In the genomic region with DNA sequence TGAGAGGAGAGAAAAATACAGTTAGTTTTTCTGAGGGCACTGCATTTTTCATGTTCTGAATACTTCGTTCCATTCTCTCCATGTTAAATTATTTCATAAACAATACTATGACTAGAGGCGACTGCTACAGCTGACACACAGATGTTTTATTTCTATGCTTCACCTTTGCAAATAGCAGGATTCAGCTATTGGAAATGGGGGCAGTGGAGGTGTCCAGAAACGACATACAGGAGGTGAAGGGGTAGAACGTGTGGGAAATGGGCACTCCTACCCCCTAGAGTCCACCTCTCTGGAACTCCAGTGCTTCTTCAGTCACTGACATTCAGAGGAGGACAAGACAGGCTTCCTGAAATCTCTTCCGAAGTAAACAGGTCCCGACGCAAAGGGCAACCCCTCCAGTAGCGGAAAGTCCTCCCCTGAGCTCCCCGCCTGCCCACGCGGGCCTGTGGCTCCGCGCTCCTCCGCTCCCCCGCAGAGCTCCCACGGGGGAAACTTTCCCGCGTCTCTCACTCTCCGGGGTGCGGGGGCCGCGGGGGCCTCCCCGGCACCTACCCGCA, we compare ENCODE assay signal across 8 cellular contexts. TPM values are rescaled to one million over a fixed set of nuclear protein-coding genes. Genes with fewer than 3 reads are reported as not detected.
DNase-seq lines count a peak whose midpoint lies in the region; ATAC-seq and TF ChIP-seq lines count a peak whose summit lies in the region.

No MANE protein-coding gene starts in this region.

- H3K27me3 ChIP-seq in IMR-90 (ENCODE audit: control insufficient read depth, insufficient read depth, low read length): no peaks in the 10 kb centered on the region
- H3K27me3 ChIP-seq in left ventricle myocardium inferior (ENCODE audit: low read depth): no peaks in the 10 kb centered on the region
- no peaks in the 10 kb centered on the region for H3K27me3 ChIP-seq in prostate gland (replicated peaks; ENCODE audit: insufficient read depth)

- TF ChIP-seq CTCF in IMR-90 (conservative IDR thresholded peaks at IDR 0.05; ENCODE audit: low read depth, low read length) (no peak), left ventricle myocardium inferior (IDR thresholded peaks at IDR 0.05; ENCODE audit: borderline replicate concordance) (no peak), prostate gland (IDR thresholded peaks at IDR 0.05) (no peak)

- peak overlapping the region; percentile 50 for H3K18ac ChIP-seq in IMR-90 (ENCODE audit: low read depth, low read length)

- in situ Hi-C loops in IMR-90 (cut with MboI; ENCODE audit: low sequenced_read_pairs): no loop called here

- H3K9me3 ChIP-seq in IMR-90 (ENCODE audit: control insufficient read depth, insufficient read depth, low read length) (no peaks in the 10 kb centered on the region), left ventricle myocardium inferior (replicated peaks) (no peaks in the 10 kb centered on the region), prostate gland (no peaks in the 10 kb centered on the region)

- H3K36me3 Mint-ChIP-seq in activated T-cell treated with anti-CD3 and anti-CD28 coated beads, Interleukin-2, amount 50 U/mL, for 4 hours (ENCODE audit: insufficient read depth): no peaks in the 10 kb centered on the region

- peak; percentile 56 for DNase-seq in stimulated activated CD4-positive, alpha-beta T cell treated with anti-CD3 and anti-CD28 coated beads, Interleukin-4, amount 100 ng/mL, for 1 hour
- DNase-seq in stimulated activated CD4-positive, alpha-beta T cell treated with anti-CD3 and anti-CD28 coated beads, Interleukin-4, amount 100 ng/mL, for 24 hours: no peak
- peak; percentile 31 for DNase-seq in IMR-90
- peak; percentile 54 for DNase-seq in activated T-cell treated with anti-CD3 and anti-CD28 coated beads, Interleukin-2, amount 50 U/mL, for 4 hours
- DNase-seq in left ventricle myocardium inferior: no peak
- no peak for DNase-seq in prostate gland (ENCODE audit: low spot score)
- DNase-seq in NCI-H446 treated with DMSO at 0.1 percent for 48 hours (lab: John Stamatoyannopoulos, UW): no peak
- no peak for DNase-seq in NCI-H1092 (lab: John Stamatoyannopoulos, UW)

- H3K36me3 ChIP-seq in IMR-90 (ENCODE audit: control insufficient read depth, insufficient read depth, low read length): no peaks in the 10 kb centered on the region
- H3K36me3 ChIP-seq in left ventricle myocardium inferior: no peaks in the 10 kb centered on the region
- no peaks in the 10 kb centered on the region for H3K36me3 ChIP-seq in prostate gland

- H3K9ac ChIP-seq in IMR-90 (ENCODE audit: low read depth, low read length): peak overlapping the region; percentile 80

- 0 out of 2 replicates have a peak overlapping the region, but pooled peaks have one; percentile 32 for H2BK20ac ChIP-seq in IMR-90 (ENCODE audit: low read depth, low read length)

- WGBS in IMR-90 (ENCODE audit: extremely low coverage in 2 of 2, insufficient read length in 1 of 2), 2 experiments: 1% methylated on average over 13 of the region's 24 CpGs; no CpG with 5 or more reads in 1 of the 2 experiments
- 2% methylated on average over 24 of the region's 24 CpGs for WGBS in prostate gland

- H3K4me1 ChIP-seq in IMR-90 (ENCODE audit: control insufficient read depth, insufficient read depth, low read length): 0 out of 2 replicates have a peak, but pooled peaks cover 2% of the 10 kb centered on the region
- peaks cover 45% of the 10 kb centered on the region for H3K4me1 ChIP-seq in left ventricle myocardium inferior
- H3K4me1 ChIP-seq in prostate gland (replicated peaks): no peaks in the 10 kb centered on the region

- no peaks in the 10 kb centered on the region for H3K9me3 Mint-ChIP-seq in activated T-cell treated with anti-CD3 and anti-CD28 coated beads, Interleukin-2, amount 50 U/mL, for 4 hours

- no peak for TF ChIP-seq RAD21 in IMR-90 (IDR thresholded peaks at IDR 0.05; ENCODE audit: low read length)

- H3K14ac ChIP-seq in IMR-90 (replicated peaks; ENCODE audit: low read depth, low read length): peak overlapping the region; percentile 79

- POLR2A ChIA-PET in IMR-90 (lab: Charles Lee; ENCODE audit: unreplicated experiment): interaction anchor here (0.6 kb wide), 1 partner anchor 1137 kb away, joined by 7 read pairs; no protein-coding TSS in a partner anchor

- H2BK5ac ChIP-seq in IMR-90 (ENCODE audit: low read depth, low read length, poor library complexity, severe bottlenecking): peak overlapping the region; percentile 73

- dilution Hi-C loops in IMR-90 (cut with HindIII; ENCODE audit: low sequenced_read_pairs, unreplicated experiment): no loop called here

- H3K4me3 Mint-ChIP-seq in activated T-cell treated with anti-CD3 and anti-CD28 coated beads, Interleukin-2, amount 50 U/mL, for 4 hours: peak overlapping the region; percentile 87

- peak overlapping the region in 1 of 2 experiments; percentile 6; a peak in 1 of 4 replicates for H4K8ac ChIP-seq in IMR-90 (ENCODE audit: low read depth in 2 of 2, low read length in 2 of 2)

- peak overlapping the region; percentile 94 for H2AFZ ChIP-seq in IMR-90 (replicated peaks; ENCODE audit: low read length, poor library complexity)

- CTCF ChIA-PET in IMR-90 (lab: Yijun Ruan, JAX): interaction anchor here (1.0 to 1.2 kb wide), 2 partner anchors 10 to 14 kb away, joined by 4 read pairs; no protein-coding TSS in a partner anchor

- no TSS peak for BruUV-seq in IMR-90 (replicated peaks; lab: Mats Ljungman, UMichigan)

- peak overlapping the region; percentile 2; the same call in 1 of the 3 replicates for H2BK15ac ChIP-seq in IMR-90 (ENCODE audit: low read depth, low read length)

- peak overlapping the region; percentile 81; the same call in 1 of the 2 replicates for H3K23ac ChIP-seq in IMR-90 (ENCODE audit: low read depth, low read length)

- H4K5ac ChIP-seq in IMR-90 (ENCODE audit: low read depth, low read length): peak overlapping the region; percentile 8; the same call in 1 of the 2 replicates

- H3K4me3 ChIP-seq in IMR-90 (ENCODE audit: insufficient read depth, low read depth, low read length) (peak overlapping the region; percentile 92), left ventricle myocardium inferior (peak overlapping the region; percentile 95), prostate gland (peak overlapping the region; percentile 64 to 70)

- no peaks in the 10 kb centered on the region; the same call in 1 of the 2 replicates for H4K20me1 ChIP-seq in IMR-90 (ENCODE audit: insufficient read depth, low read length)

- no peak overlapping the region for H2BK120ac ChIP-seq in IMR-90 (ENCODE audit: low read depth, low read length)

- H3K56ac ChIP-seq in IMR-90 (ENCODE audit: extremely low read depth, insufficient read depth, low read length): peak overlapping the region; percentile 19; the same call in 1 of the 2 replicates

- peak overlapping the region; percentile 33 for H2AK9ac ChIP-seq in IMR-90 (replicated peaks; ENCODE audit: low read depth, low read length, poor library complexity)

- H3K27ac ChIP-seq in IMR-90 (ENCODE audit: insufficient read depth, low read length) (peak overlapping the region; percentile 81), left ventricle myocardium inferior (replicated peaks) (peak overlapping the region; percentile 95), prostate gland (peak overlapping the region; percentile 91)

- H3K79me1 ChIP-seq in IMR-90 (ENCODE audit: low read depth in 1 of 2, low read length in 2 of 2): peaks cover 4 to 14% of the 10 kb centered on the region in 2 experiments

- no peak overlapping the region for H2AK5ac ChIP-seq in IMR-90 (ENCODE audit: low read depth, low read length)

- H3K4ac ChIP-seq in IMR-90 (ENCODE audit: low read depth, low read length): peak overlapping the region; percentile 52; the same call in 1 of the 2 replicates

- no peaks in the 10 kb centered on the region; the same call in 1 of the 2 replicates for H3K9me1 ChIP-seq in IMR-90 (ENCODE audit: insufficient read depth, low read length)

- no peak; the same call in 1 of the 2 replicates for ATAC-seq in IMR-90 (ENCODE audit: low read depth)
- ATAC-seq in activated T-cell treated with anti-CD3 and anti-CD28 coated beads, Interleukin-2, amount 50 U/mL, for 4 hours: peak in 1 of 2 donors; percentile 59

- peaks cover 47% of the 10 kb centered on the region for H3K4me1 Mint-ChIP-seq in activated T-cell treated with anti-CD3 and anti-CD28 coated beads, Interleukin-2, amount 50 U/mL, for 4 hours (ENCODE audit: low read depth)

- no peak for TF ChIP-seq POLR2A in IMR-90 (IDR thresholded peaks at IDR 0.05; ENCODE audit: low read depth, low read length)
- TF ChIP-seq POLR2A in prostate gland (IDR thresholded peaks at IDR 0.05): no peak

- no peaks in the 10 kb centered on the region for H3K27me3 Mint-ChIP-seq in activated T-cell treated with anti-CD3 and anti-CD28 coated beads, Interleukin-2, amount 50 U/mL, for 4 hours (ENCODE audit: low read depth)

- H3K4me2 ChIP-seq in IMR-90 (ENCODE audit: low read depth, low read length): peak overlapping the region; percentile 99

- peak overlapping the region; percentile 59; the same call in 1 of the 2 replicates for H4K91ac ChIP-seq in IMR-90 (ENCODE audit: insufficient read depth, low read depth, low read length)

- intact Hi-C loops in IMR-90 (cut with micrococcal nuclease): loop anchor here (5.0 kb wide), 2 partner anchors 77 to 547 kb away; no protein-coding TSS in a partner anchor
- intact Hi-C loops in left ventricle myocardium inferior (cut with micrococcal nuclease): no loop called here
- intact Hi-C loops in prostate gland (cut with DNase I): no loop called here

TF ChIP-seq in IMR-90, 13 proteins besides CTCF, POLR2A, EP300 and RAD21 (continues in another document):
- TF ChIP-seq BHLHE40 (IDR thresholded peaks at IDR 0.05; ENCODE audit: low read depth, low read length) (no peak), MAFK (IDR thresholded peaks at IDR 0.05; ENCODE audit: low read depth, low read length) (no peak), CEBPB (IDR thresholded peaks at IDR 0.05; ENCODE audit: low read depth, low read length) (no peak), RCOR1 (IDR thresholded peaks at IDR 0.05; ENCODE audit: insufficient replicate concordance, low read length) (no peak)
- TF ChIP-seq, protein P1, sequence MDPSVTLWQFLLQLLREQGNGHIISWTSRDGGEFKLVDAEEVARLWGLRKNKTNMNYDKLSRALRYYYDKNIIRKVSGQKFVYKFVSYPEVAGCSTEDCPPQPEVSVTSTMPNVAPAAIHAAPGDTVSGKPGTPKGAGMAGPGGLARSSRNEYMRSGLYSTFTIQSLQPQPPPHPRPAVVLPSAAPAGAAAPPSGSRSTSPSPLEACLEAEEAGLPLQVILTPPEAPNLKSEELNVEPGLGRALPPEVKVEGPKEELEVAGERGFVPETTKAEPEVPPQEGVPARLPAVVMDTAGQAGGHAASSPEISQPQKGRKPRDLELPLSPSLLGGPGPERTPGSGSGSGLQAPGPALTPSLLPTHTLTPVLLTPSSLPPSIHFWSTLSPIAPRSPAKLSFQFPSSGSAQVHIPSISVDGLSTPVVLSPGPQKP (IDR thresholded peaks at IDR 0.05; ENCODE audit: borderline replicate concordance, low read depth, low read length): no peak

RNA-seq across cellular contexts. Expression of a gene that starts 0.5 kb away (rescaled TPM):
- total RNA-seq in IMR-90 (2012; rRNA removed) (47.3 and 58.3 TPM in 2 replicates), left ventricle myocardium inferior (9.2 TPM), prostate gland (10 to 100 TPM; 18.2 to 19.7 TPM)
- 7.2 and 9.3 TPM in 2 replicates for polyA plus RNA-seq in IMR-90 (2012; rRNA removed)
- polyA plus RNA-seq in IMR-90 (2012; cell fraction: cytosol; rRNA removed): 2.6 and 4.4 TPM in 2 replicates
- 1.5 and 8.5 TPM in 2 replicates for polyA plus RNA-seq in IMR-90 (2012; cell fraction: nucleus; rRNA removed; ENCODE audit: low replicate concordance)
- 1 to 10 TPM; 2.1 to 3.5 (median 2.8) TPM for total RNA-seq in activated T-cell treated with anti-CD3 and anti-CD28 coated beads, Interleukin-2, amount 50 U/mL, for 4 hours

Comparison
In these comparisons a context has a peak if more than half of its experiments do, and no peak if none do; other contexts are left out.
1. DNase-seq: peak in stimulated activated CD4-positive, alpha-beta T cell treated with anti-CD3 and anti-CD28 coated beads, Interleukin-4, amount 100 ng/mL, for 1 hour (single experiment), IMR-90 (single experiment) and activated T-cell treated with anti-CD3 and anti-CD28 coated beads, Interleukin-2, amount 50 U/mL, for 4 hours (single experiment); none in stimulated activated CD4-positive, alpha-beta T cell treated with anti-CD3 and anti-CD28 coated beads, Interleukin-4, amount 100 ng/mL, for 24 hours (single experiment), left ventricle myocardium inferior (single experiment), prostate gland (single experiment), NCI-H446 treated with DMSO at 0.1 percent for 48 hours (single experiment) and NCI-H1092 (single experiment).
2. Peak in every context shown above with its lines, with median percentiles within 50 percentile points of each other: H3K27ac ChIP-seq and H3K4me3 ChIP-seq.